Comparison of ENCODE assay signal across 17 cellular contexts in genomic region chr1:228403231-228403631, GRCh38. TPM values are rescaled to one million over a fixed set of nuclear protein-coding genes. Genes with fewer than 3 reads are reported as not detected.
DNase-seq lines count a peak whose midpoint lies in the region; ATAC-seq and TF ChIP-seq lines count a peak whose summit lies in the region.
"Had no signal": no experiment of that assay in that cellular context is flagged by ENCODE, and none has a peak within 500 bp of the region (broad histone marks: within the 10 kb centered on the region; RNA-seq: fewer than 3 reads in every experiment).

No MANE protein-coding gene starts in this region.

- no peak overlapping the region for H2BK5ac ChIP-seq in mesendoderm (ENCODE audit: low read length)

- no peak overlapping the region for H3K27ac ChIP-seq in CD4-positive, CD25-positive, alpha-beta regulatory T cell (ENCODE audit: insufficient read depth, low read length, poor library complexity, severe bottlenecking)
- H3K27ac ChIP-seq in mesendoderm (ENCODE audit: low read depth, low read length): no peak overlapping the region
- H3K27ac ChIP-seq: colonic mucosa, neutrophil, testis had no signal

- no peaks in the 10 kb centered on the region for H3K9me3 ChIP-seq in CD4-positive, CD25-positive, alpha-beta regulatory T cell (ENCODE audit: control insufficient read depth in 2 of 2, low read length in 2 of 2)
- H3K9me3 ChIP-seq: colonic mucosa, neutrophil, testis had no signal

- intact Hi-C loops in natural killer cell (cut with micrococcal nuclease): no loop called here

- H3K27ac Mint-ChIP-seq in T-helper 2 cell treated with Interferon-gamma antibody and Interleukin-4, amounts not matched to agents 5 μg/mL and 100 μg/mL, for 36 hours: peak overlapping the region; percentile 47
- H3K27ac Mint-ChIP-seq in CD4-positive, CD25-positive, alpha-beta regulatory T cell: peak overlapping the region; percentile 76 to 90 (median 89)
- H3K27ac Mint-ChIP-seq in activated T-helper 17 cell treated with anti-CD3 and anti-CD28 coated beads, Interleukin-2, amount 50 U/mL, for 72 hours: peak overlapping the region; percentile 95
- H3K27ac Mint-ChIP-seq in natural killer cell: peak overlapping the region; percentile 75 to 89

- peak overlapping the region; percentile 94 for H3K4me3 Mint-ChIP-seq in T-helper 2 cell treated with Interferon-gamma antibody and Interleukin-4, amounts not matched to agents 5 μg/mL and 100 μg/mL, for 36 hours
- peak overlapping the region in 3 of 4 donors; percentile 65 to 93 (median 80) for H3K4me3 Mint-ChIP-seq in CD4-positive, CD25-positive, alpha-beta regulatory T cell
- H3K4me3 Mint-ChIP-seq in activated T-helper 17 cell treated with anti-CD3 and anti-CD28 coated beads, Interleukin-2, amount 50 U/mL, for 72 hours: peak overlapping the region; percentile 95
- peak overlapping the region; percentile 18 for H3K4me3 Mint-ChIP-seq in natural killer cell

- peaks cover 50% of the 10 kb centered on the region for H3K4me1 ChIP-seq in CD4-positive, CD25-positive, alpha-beta regulatory T cell (ENCODE audit: control insufficient read depth, insufficient read depth, low read length, poor library complexity, severe bottlenecking)
- H3K4me1 ChIP-seq in mesendoderm (ENCODE audit: control insufficient read depth, low read depth, low read length): peaks cover 9% of the 10 kb centered on the region

- no CpG with 5 or more reads among the region's 9 CpGs for WGBS in mesendoderm (ENCODE audit: extremely low coverage, insufficient coverage, low lambda C conversion rate)

- no peak for DNase-seq in T-helper 2 cell treated with Interferon-gamma antibody and Interleukin-4, amounts not matched to agents 5 μg/mL and 100 μg/mL, for 36 hours (ENCODE audit: low spot score)
- DNase-seq in T-helper 2 cell: no peak
- no peak for DNase-seq in CD4-positive, CD25-positive, alpha-beta regulatory T cell
- DNase-seq in natural killer cell: no peak
- no peak for DNase-seq in mesendoderm
- DNase-seq: activated CD4-positive, CD25-positive, alpha-beta regulatory T cell; activated T-cell treated with anti-CD3 and anti-CD28 coated beads, Interleukin-2, amount 50 U/mL, for 4 hours; colonic mucosa; NCI-H82; SW 1271; testis had no signal

- no peak overlapping the region for H3K9ac ChIP-seq in mesendoderm (ENCODE audit: low read length)

- no peak overlapping the region for H2BK15ac ChIP-seq in mesendoderm (replicated peaks; ENCODE audit: low read depth)

- H3K4me2 ChIP-seq in mesendoderm (ENCODE audit: low read length): no peak overlapping the region

- H2AK5ac ChIP-seq in mesendoderm (ENCODE audit: low read length): no peak overlapping the region

- H3K56ac ChIP-seq in mesendoderm (ENCODE audit: low read length): no peak overlapping the region

- peaks cover 35% of the 10 kb centered on the region for H3K79me1 ChIP-seq in mesendoderm (ENCODE audit: low read length)

- no peak overlapping the region for H4K5ac ChIP-seq in mesendoderm (ENCODE audit: low read length)

- H3K36me3 Mint-ChIP-seq in T-helper 2 cell treated with Interferon-gamma antibody and Interleukin-4, amounts not matched to agents 5 μg/mL and 100 μg/mL, for 36 hours (ENCODE audit: low read depth): peaks cover 41% of the 10 kb centered on the region
- peaks cover 3% of the 10 kb centered on the region for H3K36me3 Mint-ChIP-seq in CD4-positive, CD25-positive, alpha-beta regulatory T cell
- H3K36me3 Mint-ChIP-seq in activated T-helper 17 cell treated with anti-CD3 and anti-CD28 coated beads, Interleukin-2, amount 50 U/mL, for 72 hours (ENCODE audit: low read depth): peaks cover 79% of the 10 kb centered on the region
- no peaks in the 10 kb centered on the region for H3K36me3 Mint-ChIP-seq in natural killer cell

- H3K36me3 ChIP-seq in CD4-positive, CD25-positive, alpha-beta regulatory T cell (ENCODE audit: control insufficient read depth, insufficient read depth, low read length): peaks cover 8% of the 10 kb centered on the region
- peaks cover 5% of the 10 kb centered on the region for H3K36me3 ChIP-seq in mesendoderm (ENCODE audit: control insufficient read depth, insufficient read depth, low read length)

- H4K8ac ChIP-seq in mesendoderm (ENCODE audit: low read depth, low read length): no peak overlapping the region

- H3K18ac ChIP-seq in mesendoderm (ENCODE audit: low read length): no peak overlapping the region

- H3K4me1 Mint-ChIP-seq in T-helper 2 cell treated with Interferon-gamma antibody and Interleukin-4, amounts not matched to agents 5 μg/mL and 100 μg/mL, for 36 hours (ENCODE audit: low read depth): peaks cover 35% of the 10 kb centered on the region
- peaks cover 4 to 62% (median 44%) of the 10 kb centered on the region in 4 donors for H3K4me1 Mint-ChIP-seq in CD4-positive, CD25-positive, alpha-beta regulatory T cell
- peaks cover 41% of the 10 kb centered on the region for H3K4me1 Mint-ChIP-seq in activated T-helper 17 cell treated with anti-CD3 and anti-CD28 coated beads, Interleukin-2, amount 50 U/mL, for 72 hours
- peaks cover 52 to 73% of the 10 kb centered on the region in 2 donors for H3K4me1 Mint-ChIP-seq in natural killer cell

- TF ChIP-seq CTCF in natural killer cell (IDR thresholded peaks at IDR 0.05): no peak

- ATAC-seq in CD4-positive, CD25-positive, alpha-beta regulatory T cell (ENCODE audit: low read depth in 2 of 2): no peak
- ATAC-seq in activated T-helper 17 cell treated with anti-CD3 and anti-CD28 coated beads, Interleukin-2, amount 50 U/mL, for 72 hours (replicated peaks): no peak
- ATAC-seq in natural killer cell: no peak
- ATAC-seq in HG02970 (IDR thresholded peaks at IDR 0.05; ENCODE audit: low FRiP score, unreplicated experiment): no peak
- no peak for ATAC-seq in GM21737 (IDR thresholded peaks at IDR 0.05; ENCODE audit: unreplicated experiment)
- ATAC-seq: activated T-cell treated with anti-CD3 and anti-CD28 coated beads, Interleukin-2, amount 50 U/mL, for 4 hours had no signal

- no peaks in the 10 kb centered on the region for H3K27me3 Mint-ChIP-seq in T-helper 2 cell treated with Interferon-gamma antibody and Interleukin-4, amounts not matched to agents 5 μg/mL and 100 μg/mL, for 36 hours (ENCODE audit: low read depth)
- no peaks in the 10 kb centered on the region for H3K27me3 Mint-ChIP-seq in CD4-positive, CD25-positive, alpha-beta regulatory T cell
- H3K27me3 Mint-ChIP-seq in activated T-helper 17 cell treated with anti-CD3 and anti-CD28 coated beads, Interleukin-2, amount 50 U/mL, for 72 hours: no peaks in the 10 kb centered on the region
- H3K27me3 Mint-ChIP-seq in natural killer cell (ENCODE audit: low read depth in 2 of 2): no peaks in the 10 kb centered on the region

- peaks cover 40% of the 10 kb centered on the region for H3K79me2 ChIP-seq in mesendoderm (ENCODE audit: control insufficient read depth, insufficient read depth, low read length)

- no peaks in the 10 kb centered on the region for H3K9me3 Mint-ChIP-seq in T-helper 2 cell treated with Interferon-gamma antibody and Interleukin-4, amounts not matched to agents 5 μg/mL and 100 μg/mL, for 36 hours
- H3K9me3 Mint-ChIP-seq in CD4-positive, CD25-positive, alpha-beta regulatory T cell: peaks cover 0 to 1% (median 0%) of the 10 kb centered on the region in 7 donors
- H3K9me3 Mint-ChIP-seq in activated T-helper 17 cell treated with anti-CD3 and anti-CD28 coated beads, Interleukin-2, amount 50 U/mL, for 72 hours: no peaks in the 10 kb centered on the region
- no peaks in the 10 kb centered on the region for H3K9me3 Mint-ChIP-seq in natural killer cell
- H3K9me3 Mint-ChIP-seq: activated T-cell treated with anti-CD3 and anti-CD28 coated beads, Interleukin-2, amount 50 U/mL, for 4 hours had no signal

- no peak overlapping the region for H3K4ac ChIP-seq in mesendoderm (ENCODE audit: low read depth, low read length)

- no peak overlapping the region for H3K23ac ChIP-seq in mesendoderm (ENCODE audit: low read length)

- no peak overlapping the region for H3K4me3 ChIP-seq in CD4-positive, CD25-positive, alpha-beta regulatory T cell (ENCODE audit: low read depth, low read length)
- no peak overlapping the region for H3K4me3 ChIP-seq in mesendoderm (ENCODE audit: low read length)
- H3K4me3 ChIP-seq: colonic mucosa, testis had no signal

- no peaks in the 10 kb centered on the region for H3K27me3 ChIP-seq in CD4-positive, CD25-positive, alpha-beta regulatory T cell (ENCODE audit: control insufficient read depth, insufficient read depth, low read length)
- H3K27me3 ChIP-seq in mesendoderm (ENCODE audit: insufficient read depth, low read length, poor library complexity): no peaks in the 10 kb centered on the region
- H3K27me3 ChIP-seq: colonic mucosa, neutrophil, testis had no signal

- H2BK120ac ChIP-seq in mesendoderm (ENCODE audit: low read depth, low read length): no peak overlapping the region

RNA-seq across cellular contexts. Expression of gene TRIM11, which starts 3.4 kb away (rescaled TPM):
- total RNA-seq in CD4-positive, CD25-positive, alpha-beta regulatory T cell: 63.4 TPM
- polyA plus RNA-seq in CD4-positive, CD25-positive, alpha-beta regulatory T cell: 10 to 100 TPM; 16.4 to 23.5 (median 19.5) TPM
- total RNA-seq in activated T-helper 17 cell treated with anti-CD3 and anti-CD28 coated beads, Interleukin-2, amount 50 U/mL, for 72 hours: 10 to 100 TPM; 41.7 to 48.6 TPM
- 10 to 100 TPM; 65.1 to 91.4 (median 83.2) TPM for total RNA-seq in natural killer cell
- polyA plus RNA-seq in mesendoderm (2013, experiment 1 of 2): 15.8 TPM
- polyA plus RNA-seq in mesendoderm (2013, experiment 2 of 2): 15.4 TPM

RNA-seq across cellular contexts. Expression of gene TRIM17, which starts 13.4 kb away (rescaled TPM):
- total RNA-seq in CD4-positive, CD25-positive, alpha-beta regulatory T cell: 0.30 TPM
- polyA plus RNA-seq in CD4-positive, CD25-positive, alpha-beta regulatory T cell: under 1 TPM in 3 of 4 donors, not detected in 1; 0.41 to 0.61 (median 0.41) TPM
- total RNA-seq in activated T-helper 17 cell treated with anti-CD3 and anti-CD28 coated beads, Interleukin-2, amount 50 U/mL, for 72 hours: 1 to 10 TPM; 1.7 to 1.9 TPM
- 10 to 100 TPM in 1 of 3 donors, 1 to 10 TPM in 2; 8.0 to 13.4 (median 8.4) TPM for total RNA-seq in natural killer cell
- 1.4 TPM for polyA plus RNA-seq in mesendoderm (2013, experiment 1 of 2)
- polyA plus RNA-seq in mesendoderm (2013, experiment 2 of 2): 1.1 TPM
- total RNA-seq: glomerular endothelial cell, lung microvascular endothelial cell had no signal

Comparison
In these comparisons a context has a peak if more than half of its experiments do, and no peak if none do; other contexts are left out.
1. H3K4me3 Mint-ChIP-seq: peak in every context shown above with its lines; median percentile 95 in activated T-helper 17 cell treated with anti-CD3 and anti-CD28 coated beads, Interleukin-2, amount 50 U/mL, for 72 hours; 94 in T-helper 2 cell treated with Interferon-gamma antibody and Interleukin-4, amounts not matched to agents 5 μg/mL and 100 μg/mL, for 36 hours; 80 in CD4-positive, CD25-positive, alpha-beta regulatory T cell; 18 in natural killer cell.